ENCODE assay signal across 8 cellular contexts in the genomic region with DNA sequence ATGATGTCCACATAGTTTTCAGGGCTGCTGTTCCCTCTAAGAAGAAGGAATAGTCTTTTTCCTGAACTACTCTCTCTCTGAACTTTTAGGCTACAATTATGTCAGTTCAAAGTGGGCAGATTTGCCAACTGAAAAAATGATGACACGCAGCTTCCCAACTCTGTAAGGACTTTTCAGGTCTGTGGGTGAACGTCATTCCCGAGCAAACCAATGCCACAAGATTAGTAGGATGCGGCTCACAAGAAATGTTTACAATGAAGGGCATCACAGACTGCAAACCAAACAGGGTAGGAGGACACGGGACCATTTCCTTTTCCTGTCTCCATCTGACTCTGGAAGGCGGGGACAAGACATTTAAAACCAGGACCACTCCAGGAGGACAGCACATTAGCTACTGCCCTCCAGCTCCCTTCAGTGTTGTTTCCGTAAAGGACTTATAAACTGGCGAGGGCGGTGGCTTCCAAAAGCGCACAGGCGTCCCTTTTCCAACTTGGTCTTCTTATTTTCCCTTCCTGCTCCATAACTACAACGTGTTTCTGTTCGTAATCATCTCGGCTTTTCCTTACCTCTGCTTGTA.
DNase-seq lines count a peak whose midpoint lies in the region; ATAC-seq and TF ChIP-seq lines count a peak whose summit lies in the region.

No MANE protein-coding gene starts in this region.

- peak overlapping the region; percentile 91 for H3K4me3 ChIP-seq in AG10803 (ENCODE audit: low read length)

- DNase-seq in AG10803 (ENCODE audit: low read depth) (peak; percentile 81), GM10248 (ENCODE audit: extremely low spot score) (peak; percentile 34), RKO (ENCODE audit: low spot score) (peak; percentile 81), left kidney (ENCODE audit: low read depth, low spot score) (peak; percentile 80), NCI-H1092 treated with DMSO at 0.1 percent for 48 hours (lab: John Stamatoyannopoulos, UW) (no peak)
- DNase-seq in stimulated activated naive CD8-positive, alpha-beta T cell treated with anti-CD3 and anti-CD28 coated beads, Interleukin-15, Interleukin-2, amounts not matched to agents 100 U/mL and 50 U/mL, for 24 hours, result peak; percentile 21

- peak; percentile 12 for ATAC-seq in HG03064 (IDR thresholded peaks at IDR 0.05; ENCODE audit: low read depth, unreplicated experiment)
- ATAC-seq in stimulated activated naive CD8-positive, alpha-beta T cell treated with anti-CD3 and anti-CD28 coated beads, Interleukin-15, Interleukin-2, amounts not matched to agents 100 U/mL and 50 U/mL, for 24 hours, result no peak

- TF ChIP-seq CTCF in AG10803 (conservative IDR thresholded peaks at IDR 0.05; ENCODE audit: low read length), result no peak
- TF ChIP-seq CTCF in GM10248 (IDR thresholded peaks at IDR 0.05; ENCODE audit: control extremely low read depth, extremely low read depth, low read depth, missing control alignments), result no peak

- H3K27ac ChIP-seq in cingulate gyrus (ENCODE audit: low read depth, low read length), result peak overlapping the region; percentile 91

- POLR2A ChIA-PET in GM10248 (lab: Yijun Ruan, JAX), result interaction anchor here (1.4 kb wide), 1 partner anchor 217 kb away, joined by 7 read pairs; no protein-coding TSS in a partner anchor

- CTCF ChIA-PET in GM10248 (lab: Yijun Ruan, JAX), result interaction anchor here (1.4 to 1.6 kb wide), 3 partner anchors 11 to 187 kb away, joined by 3 to 4 read pairs (median 3); no protein-coding TSS in a partner anchor
